ENCODE assay signal across 1 cellular context in the genomic region with DNA sequence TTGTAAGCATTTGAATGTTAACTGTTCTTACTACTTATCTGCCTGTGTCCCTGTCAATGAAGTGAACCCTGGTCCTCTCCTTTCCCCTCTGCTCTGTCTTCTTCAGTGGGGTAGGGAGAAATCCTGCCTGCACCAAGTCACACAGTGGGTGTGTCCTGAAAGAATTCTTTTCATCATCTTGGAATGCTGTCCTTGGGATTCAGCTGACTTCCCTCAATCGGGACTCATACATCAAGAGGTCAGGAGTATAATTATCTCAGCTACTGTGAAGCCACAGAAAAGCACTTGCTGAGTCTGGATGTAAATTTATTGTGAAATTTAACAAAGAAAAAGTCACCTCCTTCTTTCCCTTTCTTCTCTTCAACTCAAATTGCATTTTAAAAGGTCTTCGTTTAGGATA.
TF ChIP-seq lines count a peak whose summit lies in the region.

No MANE protein-coding gene starts in this region.

TF ChIP-seq in WTC11, 78 proteins besides CTCF, POLR2A, EP300 and RAD21 (continued from another document):
- no peak for TF ChIP-seq NFYB (CRISPR knock-in tag; conservative IDR thresholded peaks at IDR 0.05; ENCODE audit: low read depth)
- no peak for TF ChIP-seq ATF6 (CRISPR knock-in tag; IDR thresholded peaks at IDR 0.05)
- TF ChIP-seq ESRRA (CRISPR knock-in tag; IDR thresholded peaks at IDR 0.05; ENCODE audit: borderline replicate concordance), result no peak
- TF ChIP-seq, protein P1, sequence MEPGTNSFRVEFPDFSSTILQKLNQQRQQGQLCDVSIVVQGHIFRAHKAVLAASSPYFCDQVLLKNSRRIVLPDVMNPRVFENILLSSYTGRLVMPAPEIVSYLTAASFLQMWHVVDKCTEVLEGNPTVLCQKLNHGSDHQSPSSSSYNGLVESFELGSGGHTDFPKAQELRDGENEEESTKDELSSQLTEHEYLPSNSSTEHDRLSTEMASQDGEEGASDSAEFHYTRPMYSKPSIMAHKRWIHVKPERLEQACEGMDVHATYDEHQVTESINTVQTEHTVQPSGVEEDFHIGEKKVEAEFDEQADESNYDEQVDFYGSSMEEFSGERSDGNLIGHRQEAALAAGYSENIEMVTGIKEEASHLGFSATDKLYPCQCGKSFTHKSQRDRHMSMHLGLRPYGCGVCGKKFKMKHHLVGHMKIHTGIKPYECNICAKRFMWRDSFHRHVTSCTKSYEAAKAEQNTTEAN (CRISPR knock-in tag; IDR thresholded peaks at IDR 0.05), result no peak
- TF ChIP-seq, protein P2, sequence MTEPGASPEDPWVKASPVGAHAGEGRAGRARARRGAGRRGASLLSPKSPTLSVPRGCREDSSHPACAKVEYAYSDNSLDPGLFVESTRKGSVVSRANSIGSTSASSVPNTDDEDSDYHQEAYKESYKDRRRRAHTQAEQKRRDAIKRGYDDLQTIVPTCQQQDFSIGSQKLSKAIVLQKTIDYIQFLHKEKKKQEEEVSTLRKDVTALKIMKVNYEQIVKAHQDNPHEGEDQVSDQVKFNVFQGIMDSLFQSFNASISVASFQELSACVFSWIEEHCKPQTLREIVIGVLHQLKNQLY (CRISPR knock-in tag; IDR thresholded peaks at IDR 0.05), result no peak
- no peak for TF ChIP-seq NR2C2 (CRISPR knock-in tag; IDR thresholded peaks at IDR 0.05)
- no peak for TF ChIP-seq MXD4 (CRISPR knock-in tag; IDR thresholded peaks at IDR 0.05; ENCODE audit: borderline replicate concordance)
